In genomic region chr15:40439461-40440299, GRCh38 we compare ENCODE assay signal across 8 cellular contexts. TPM values are rescaled to one million over a fixed set of nuclear protein-coding genes. Genes with fewer than 3 reads are reported as not detected.
A peak's percentile ranks its signal among the peaks of the same experiment; 100 is the strongest.
DNase-seq lines count a peak whose midpoint lies in the region; ATAC-seq and TF ChIP-seq lines count a peak whose summit lies in the region.

No MANE protein-coding gene starts in this region.

- H3K27ac ChIP-seq in SJCRH30, result no peak overlapping the region

- CTCF ChIA-PET in AG04449 (lab: Yijun Ruan, JAX), result interaction anchor here (0.8 to 4.8 kb wide), 14 partner anchors 10 to 420 kb away, joined by 3 to 25 read pairs (median 4); partner anchors contain the start of gene CHST14

- H3K27me3 Mint-ChIP-seq in chondrocyte (ENCODE audit: low read depth), result peaks cover 21% of the 10 kb centered on the region

- peaks cover 64% of the 10 kb centered on the region for H3K4me1 Mint-ChIP-seq in chondrocyte (ENCODE audit: low read depth)

- DNase-seq in AG04449 (ENCODE audit: low read depth, low spot score) (no peak), GM10266 (ENCODE audit: extremely low spot score) (peak; percentile 65), SJCRH30 (peak in 1 of 2 experiments; percentile 51), chondrocyte (ENCODE audit: low spot score) (no peak), left kidney (ENCODE audit: low read depth, low spot score) (peak; percentile 80), HCEC 1CT (no peak)
- DNase-seq in stimulated activated naive CD4-positive, alpha-beta T cell treated with Interleukin-2 at 50 U/mL for 16 hours (lab: John Stamatoyannopoulos, UW), result peak; percentile 21

- TF ChIP-seq CTCF in AG04449 (IDR thresholded peaks at IDR 0.05; ENCODE audit: insufficient read depth, low read length, missing control alignments), result no peak
- TF ChIP-seq CTCF in GM10266 (IDR thresholded peaks at IDR 0.05; ENCODE audit: control insufficient read depth, insufficient read depth, low read depth, missing control alignments), result no peak
- TF ChIP-seq CTCF in chondrocyte (IDR thresholded peaks at IDR 0.05), result no peak

- H3K27me3 ChIP-seq in SJCRH30, result peaks cover 15% of the 10 kb centered on the region; the same call in 1 of the 2 replicates

- no peaks in the 10 kb centered on the region for H3K9me3 Mint-ChIP-seq in chondrocyte (ENCODE audit: low read depth)

- no peaks in the 10 kb centered on the region for H3K36me3 Mint-ChIP-seq in chondrocyte (ENCODE audit: low read depth)

- POLR2A ChIA-PET in AG04449 (lab: Yijun Ruan, JAX), result interaction anchor here (0.6 kb wide), 1 partner anchor 570 kb away, joined by 3 read pairs; no protein-coding TSS in a partner anchor

- H3K27ac Mint-ChIP-seq in chondrocyte (ENCODE audit: unreplicated experiment), result peak overlapping the region; percentile 96

- H3K4me1 ChIP-seq in SJCRH30, result peaks cover 11% of the 10 kb centered on the region; the same call in 1 of the 2 replicates

- H3K4me3 ChIP-seq in AG04449 (ENCODE audit: low read depth, low read length) (peak overlapping the region; percentile 62), SJCRH30 (peak overlapping the region; percentile 77)

- no peaks in the 10 kb centered on the region for H3K9me3 ChIP-seq in SJCRH30 (replicated peaks)

- peak overlapping the region; percentile 96 for H3K4me3 Mint-ChIP-seq in chondrocyte (ENCODE audit: unreplicated experiment)

- ATAC-seq in GM21423 (IDR thresholded peaks at IDR 0.05; ENCODE audit: unreplicated experiment), result no peak

- no peaks in the 10 kb centered on the region for H3K36me3 ChIP-seq in SJCRH30

RNA-seq across cellular contexts. Expression of gene BAHD1, which starts 1.1 kb away (rescaled TPM):
- 10.9 and 11.0 TPM in 2 replicates for total RNA-seq in SJCRH30 (2014; rRNA removed; shearing (Covaris generic))
- total RNA-seq in chondrocyte, result 24.4 to 26.4 TPM (median 24.8 TPM) in 3 replicates

RNA-seq across cellular contexts. Expression of gene CHST14, which starts 31.1 kb away (rescaled TPM):
- total RNA-seq in SJCRH30 (2014; rRNA removed; shearing (Covaris generic)), result 36.7 and 39.4 TPM in 2 replicates
- total RNA-seq in chondrocyte, result 45.4 to 46.2 TPM (median 45.7 TPM) in 3 replicates

RNA-seq across cellular contexts. Expression of gene IVD, which starts 34.1 kb away (rescaled TPM):
- 34.9 and 36.7 TPM in 2 replicates for total RNA-seq in SJCRH30 (2014; rRNA removed; shearing (Covaris generic))
- total RNA-seq in chondrocyte, result 42.0 to 58.9 TPM (median 42.5 TPM) in 3 replicates

RNA-seq across cellular contexts. Expression of gene KNSTRN, which starts 57.2 kb away (rescaled TPM):
- 92.2 and 93.9 TPM in 2 replicates for total RNA-seq in SJCRH30 (2014; rRNA removed; shearing (Covaris generic))
- total RNA-seq in chondrocyte, result 20.9 to 28.4 TPM (median 27.9 TPM) in 3 replicates

Comparison
In these comparisons a context has a peak if more than half of its experiments do, and no peak if none do; other contexts are left out.
1. DNase-seq: peak in GM10266 (single experiment), left kidney (single experiment) and stimulated activated naive CD4-positive, alpha-beta T cell treated with Interleukin-2 at 50 U/mL for 16 hours (single experiment); none in AG04449 (single experiment), chondrocyte (single experiment) and HCEC 1CT (single experiment).